ENCODE assay signal across 8 cellular contexts in the genomic region with DNA sequence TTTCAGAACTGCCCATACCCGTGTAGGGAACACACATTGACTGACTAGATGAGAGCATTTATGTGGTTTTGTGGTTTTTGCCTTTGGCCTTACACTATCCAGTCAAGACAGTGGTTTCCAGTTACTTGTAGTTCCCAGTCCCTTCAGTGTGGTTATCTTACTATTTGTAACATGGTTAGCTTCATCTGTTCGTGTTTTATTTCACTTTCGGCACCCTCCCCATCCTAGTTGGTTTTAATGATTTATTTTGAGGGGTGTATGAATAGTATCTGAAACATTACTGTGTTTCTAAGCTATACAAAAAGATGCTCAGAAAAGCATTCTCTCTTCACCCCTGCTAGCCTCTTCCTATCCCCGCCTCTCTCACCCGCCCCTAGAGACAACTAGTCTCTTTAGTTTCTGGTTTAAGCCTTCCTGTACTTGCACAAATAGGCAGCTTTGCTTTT. TPM values are rescaled to one million over a fixed set of nuclear protein-coding genes. Genes with fewer than 3 reads are reported as not detected.
A peak's percentile ranks its signal among the peaks of the same experiment; 100 is the strongest.
DNase-seq lines count a peak whose midpoint lies in the region; ATAC-seq and TF ChIP-seq lines count a peak whose summit lies in the region.

No MANE protein-coding gene starts in this region.

- H3K9me3 ChIP-seq in mucosa of descending colon, result no peaks in the 10 kb centered on the region

- H3K4me1 ChIP-seq in mucosa of descending colon (ENCODE audit: low read depth), result peaks cover 2% of the 10 kb centered on the region

- H3K4me3 ChIP-seq in NB4 (ENCODE audit: low read depth, low read length) (no peak overlapping the region), mucosa of descending colon (no peak overlapping the region)

- ATAC-seq in GM18861 (IDR thresholded peaks at IDR 0.05; ENCODE audit: unreplicated experiment), result peak; percentile 82
- ATAC-seq in HG02610 (IDR thresholded peaks at IDR 0.05; ENCODE audit: unreplicated experiment), result peak; percentile 80
- ATAC-seq in mucosa of descending colon, result peak; percentile 20

- TF ChIP-seq CTCF in NB4 (IDR thresholded peaks at IDR 0.05; ENCODE audit: low read depth, low read length) (no peak), mucosa of descending colon (IDR thresholded peaks at IDR 0.05) (no peak)

- TF ChIP-seq POLR2A in NB4 (IDR thresholded peaks at IDR 0.05; ENCODE audit: extremely low read depth, insufficient read length), result no peak

- H3K36me3 ChIP-seq in mucosa of descending colon (ENCODE audit: low read depth), result no peaks in the 10 kb centered on the region

- intact Hi-C loops in mucosa of descending colon (cut with DNase I, micrococcal nuclease), result no loop called here

- peak; percentile 76 for DNase-seq in NB4 (ENCODE audit: low read depth)
- no peak for DNase-seq in mucosa of descending colon
- no peak for DNase-seq in ecto neural progenitor cell (ENCODE audit: low spot score)
- DNase-seq in HK-2 (ENCODE audit: unreplicated experiment), result no peak
- DNase-seq in amniotic stem cell (lab: John Stamatoyannopoulos, UW), result no peak
- no peak for DNase-seq in amygdala (lab: John Stamatoyannopoulos, UW)

RNA-seq across cellular contexts. Expression of a gene that starts 14.1 kb away (rescaled TPM):
- 10 to 100 TPM in 2 of 3 donors, 1 to 10 TPM in 1; 6.4 to 15.6 (median 13.4) TPM for total RNA-seq in mucosa of descending colon

Comparison
In these comparisons a context has a peak if more than half of its experiments do, and no peak if none do; other contexts are left out.
1. ATAC-seq: peak in every context shown above with its lines; median percentile 82 in GM18861; 80 in HG02610; 20 in mucosa of descending colon.